Comparison of ENCODE assay signal across 8 cellular contexts in genomic region chr12:47828967-47829482, GRCh38. TPM values are rescaled to one million over a fixed set of nuclear protein-coding genes. Genes with fewer than 3 reads are reported as not detected.
DNase-seq lines count a peak whose midpoint lies in the region; ATAC-seq and TF ChIP-seq lines count a peak whose summit lies in the region.

No MANE protein-coding gene starts in this region.

- H3K36me3 ChIP-seq in GM23338 (ENCODE audit: insufficient read depth): no peaks in the 10 kb centered on the region
- H3K36me3 ChIP-seq in osteoblast (ENCODE audit: insufficient read depth, low read length): no peaks in the 10 kb centered on the region

- H4K20me1 ChIP-seq in GM23338 (replicated peaks; ENCODE audit: insufficient read depth) (no peaks in the 10 kb centered on the region), osteoblast (ENCODE audit: insufficient read depth, low read length) (no peaks in the 10 kb centered on the region)

- in situ Hi-C loops in SK-MEL-5 (cut with HindIII; ENCODE audit: low pct_unique_long_range_greater_than_20kb, low sequenced_read_pairs): no loop called here

- TF ChIP-seq CTCF in GM23338 (conservative IDR thresholded peaks at IDR 0.05; ENCODE audit: low read depth in 2 of 2): no peak
- TF ChIP-seq CTCF in osteoblast (IDR thresholded peaks at IDR 0.05; ENCODE audit: extremely low read depth, low read depth, low read length): no peak

- H2AFZ ChIP-seq in GM23338 (peak overlapping the region; percentile 94), osteoblast (ENCODE audit: low read length) (peak overlapping the region; percentile 76)

- H3K27ac ChIP-seq in GM23338 (ENCODE audit: low read depth): no peak overlapping the region
- no peak overlapping the region for H3K27ac ChIP-seq in osteoblast (ENCODE audit: low read depth, low read length)

- H3K4me1 Mint-ChIP-seq in GM23338: peaks cover 40% of the 10 kb centered on the region
- peaks cover 45 to 57% of the 10 kb centered on the region in 2 donors for H3K4me1 Mint-ChIP-seq in natural killer cell treated with Interleukin-12 subunit alpha and Interleukin-12 subunit beta and Interleukin-15 and Interleukin-18, amount 100 ng/mL, for 72 hours (ENCODE audit: low read depth in 2 of 2)

- DNase-seq in GM23338 (ENCODE audit: low spot score): peak; percentile 76
- peak; percentile 43 for DNase-seq in SK-MEL-5 (ENCODE audit: low read depth, low spot score)
- DNase-seq in osteoblast (ENCODE audit: insufficient read length, low spot score, missing footprints): peak; percentile 92
- DNase-seq in natural killer cell treated with Interleukin-12 subunit alpha and Interleukin-12 subunit beta and Interleukin-15 and Interleukin-18, amount 100 ng/mL, for 72 hours (ENCODE audit: low spot score): no peak
- no peak for DNase-seq in inferior parietal cortex (ENCODE audit: extremely low spot score)
- DNase-seq in SHP77 treated with DMSO at 0.1 percent for 48 hours (lab: John Stamatoyannopoulos, UW): no peak

- H3K27me3 Mint-ChIP-seq in GM23338 (ENCODE audit: insufficient read depth, low read depth, poor library complexity): peaks cover 8% of the 10 kb centered on the region
- H3K27me3 Mint-ChIP-seq in natural killer cell treated with Interleukin-12 subunit alpha and Interleukin-12 subunit beta and Interleukin-15 and Interleukin-18, amount 100 ng/mL, for 72 hours: no peaks in the 10 kb centered on the region

- H3K36me3 Mint-ChIP-seq in GM23338 (ENCODE audit: low read depth): no peaks in the 10 kb centered on the region
- no peaks in the 10 kb centered on the region for H3K36me3 Mint-ChIP-seq in natural killer cell treated with Interleukin-12 subunit alpha and Interleukin-12 subunit beta and Interleukin-15 and Interleukin-18, amount 100 ng/mL, for 72 hours

- H3K27ac Mint-ChIP-seq in GM23338: no peak overlapping the region; the same call in 1 of the 2 replicates
- H3K27ac Mint-ChIP-seq in natural killer cell treated with Interleukin-12 subunit alpha and Interleukin-12 subunit beta and Interleukin-15 and Interleukin-18, amount 100 ng/mL, for 72 hours: peak overlapping the region in 1 of 2 donors; percentile 58

- H3K4me3 ChIP-seq in GM23338 (no peak overlapping the region), osteoblast (ENCODE audit: insufficient read depth, low read length) (no peak overlapping the region)

- H3K9me2 ChIP-seq in GM23338 (ENCODE audit: insufficient read depth): no peaks in the 10 kb centered on the region

- H3K4me3 Mint-ChIP-seq in GM23338: no peak overlapping the region
- H3K4me3 Mint-ChIP-seq in natural killer cell treated with Interleukin-12 subunit alpha and Interleukin-12 subunit beta and Interleukin-15 and Interleukin-18, amount 100 ng/mL, for 72 hours: no peak overlapping the region

- peaks cover 24% of the 10 kb centered on the region for H3K4me1 ChIP-seq in GM23338 (ENCODE audit: insufficient read depth)
- H3K4me1 ChIP-seq in osteoblast (ENCODE audit: insufficient read depth, low read length): peaks cover 14% of the 10 kb centered on the region

- peak overlapping the region; percentile 75 for H3K4me2 ChIP-seq in GM23338
- H3K4me2 ChIP-seq in osteoblast (ENCODE audit: insufficient read depth, low read length): peak overlapping the region; percentile 40

- no peaks in the 10 kb centered on the region for H3F3A ChIP-seq in GM23338 (replicated peaks; ENCODE audit: low read depth)

- no peaks in the 10 kb centered on the region for H3K79me2 ChIP-seq in GM23338 (replicated peaks; ENCODE audit: insufficient read depth)
- no peaks in the 10 kb centered on the region for H3K79me2 ChIP-seq in osteoblast (ENCODE audit: insufficient read depth, low read length)

- ATAC-seq in GM23338: peak; percentile 85
- peak; percentile 79 for ATAC-seq in esophagus mucosa
- ATAC-seq in natural killer cell treated with Interleukin-12 subunit alpha and Interleukin-12 subunit beta and Interleukin-15 and Interleukin-18, amount 100 ng/mL, for 72 hours: no peak
- ATAC-seq in GM21526 (IDR thresholded peaks at IDR 0.05; ENCODE audit: low FRiP score, unreplicated experiment): no peak

- H3K9me3 ChIP-seq in osteoblast (ENCODE audit: low read depth, low read length): no peaks in the 10 kb centered on the region

- H3K9me3 Mint-ChIP-seq in GM23338: no peaks in the 10 kb centered on the region; the same call in 2 of the 3 replicates
- H3K9me3 Mint-ChIP-seq in natural killer cell treated with Interleukin-12 subunit alpha and Interleukin-12 subunit beta and Interleukin-15 and Interleukin-18, amount 100 ng/mL, for 72 hours: no peaks in the 10 kb centered on the region

- H3K27me3 ChIP-seq in GM23338 (ENCODE audit: insufficient read depth): no peaks in the 10 kb centered on the region
- H3K27me3 ChIP-seq in osteoblast (ENCODE audit: insufficient read depth, low read length): no peaks in the 10 kb centered on the region

TF ChIP-seq in GM23338, 12 proteins besides CTCF, POLR2A, EP300 and RAD21 (continues in another document):
- no peak for TF ChIP-seq ETS1 (IDR thresholded peaks at IDR 0.05)
- TF ChIP-seq STAT1 (IDR thresholded peaks at IDR 0.05; ENCODE audit: unreplicated experiment): no peak

RNA-seq across cellular contexts. Expression of gene HDAC7, which starts 9.3 kb away (rescaled TPM):
- total RNA-seq in GM23338 (2014; rRNA removed; shearing (Covaris generic)): 55.1 and 60.1 TPM in 2 replicates
- polyA plus RNA-seq in GM23338 (2016; fragmentation: Nextera tagmentation; extraction: Ambion mirVana): 37.3 and 41.3 TPM in 2 replicates
- total RNA-seq in SK-MEL-5 (2014; rRNA removed; shearing (Covaris generic)): 3.0 and 3.6 TPM in 2 replicates
- 12.3 and 17.0 TPM in 2 replicates for polyA plus RNA-seq in SK-MEL-5 (2015; cell fraction: cytosol; rRNA removed)
- polyA plus RNA-seq in SK-MEL-5 (2015; cell fraction: nucleus; rRNA removed): 60.9 and 65.2 TPM in 2 replicates
- total RNA-seq in esophagus mucosa: 25.1 TPM
- total RNA-seq in osteoblast: 39.8 and 41.3 TPM in 2 replicates
- total RNA-seq in natural killer cell treated with Interleukin-12 subunit alpha and Interleukin-12 subunit beta and Interleukin-15 and Interleukin-18, amount 100 ng/mL, for 72 hours: 100 to 1,000 TPM; 127 to 176 TPM

RNA-seq across cellular contexts. Expression of gene SLC48A1, which starts 56.0 kb away (rescaled TPM):
- total RNA-seq in GM23338 (2014; rRNA removed; shearing (Covaris generic)): 9.0 and 16.8 TPM in 2 replicates
- polyA plus RNA-seq in GM23338 (2016; fragmentation: Nextera tagmentation; extraction: Ambion mirVana): 5.8 TPM in 2 replicates
- total RNA-seq in SK-MEL-5 (2014; rRNA removed; shearing (Covaris generic)): 12.7 and 12.9 TPM in 2 replicates
- polyA plus RNA-seq in SK-MEL-5 (2015; cell fraction: cytosol; rRNA removed): 23.4 and 31.2 TPM in 2 replicates
- polyA plus RNA-seq in SK-MEL-5 (2015; cell fraction: nucleus; rRNA removed): 12.6 and 20.3 TPM in 2 replicates
- 19.8 TPM for total RNA-seq in esophagus mucosa
- total RNA-seq in osteoblast: 18.0 and 19.2 TPM in 2 replicates
- 1 to 10 TPM; 5.1 to 9.8 TPM for total RNA-seq in natural killer cell treated with Interleukin-12 subunit alpha and Interleukin-12 subunit beta and Interleukin-15 and Interleukin-18, amount 100 ng/mL, for 72 hours

Comparison
In these comparisons a context has a peak if more than half of its experiments do, and no peak if none do; other contexts are left out.
1. ATAC-seq: peak in GM23338 (single experiment) and esophagus mucosa (single experiment); none in natural killer cell treated with Interleukin-12 subunit alpha and Interleukin-12 subunit beta and Interleukin-15 and Interleukin-18, amount 100 ng/mL, for 72 hours (0 of 2) and GM21526 (single experiment).
2. DNase-seq: peak in GM23338 (single experiment), SK-MEL-5 (single experiment) and osteoblast (single experiment); none in natural killer cell treated with Interleukin-12 subunit alpha and Interleukin-12 subunit beta and Interleukin-15 and Interleukin-18, amount 100 ng/mL, for 72 hours (single experiment), inferior parietal cortex (single experiment) and SHP77 treated with DMSO at 0.1 percent for 48 hours (single experiment).